15 cellular contexts compared by ENCODE assay signal in genomic region chr7:32618470-32618869, GRCh38.
A peak's percentile ranks its signal among the peaks of the same experiment; 100 is the strongest.
DNase-seq lines count a peak whose midpoint lies in the region; ATAC-seq and TF ChIP-seq lines count a peak whose summit lies in the region.
"Had no signal": no experiment of that assay in that cellular context is flagged by ENCODE, and none has a peak within 500 bp of the region (broad histone marks: within the 10 kb centered on the region; RNA-seq: fewer than 3 reads in every experiment).

No MANE protein-coding gene starts in this region.

- H3K4me3 ChIP-seq in H7 (ENCODE audit: insufficient read depth, low read depth, low read length) (no peak overlapping the region), HUES64 (ENCODE audit: low read length) (no peak overlapping the region), spleen (no peak overlapping the region)

- no peaks in the 10 kb centered on the region for H3K9me3 Mint-ChIP-seq in activated naive CD8-positive, alpha-beta T cell treated with anti-CD3 and anti-CD28 coated beads, Interleukin-2, amount 50 U/mL, for 24 hours
- H3K9me3 Mint-ChIP-seq in activated naive CD8-positive, alpha-beta T cell treated with anti-CD3 and anti-CD28 coated beads for 36 hours: no peaks in the 10 kb centered on the region

- H3K4me1 ChIP-seq in HUES64 (ENCODE audit: insufficient read depth, low read length) (peaks cover 17% of the 10 kb centered on the region), spleen (no peaks in the 10 kb centered on the region)

- H3K4me3 Mint-ChIP-seq in activated naive CD8-positive, alpha-beta T cell treated with anti-CD3 and anti-CD28 coated beads, Interleukin-2, amount 50 U/mL, for 24 hours: no peak overlapping the region
- H3K4me3 Mint-ChIP-seq in activated naive CD8-positive, alpha-beta T cell treated with anti-CD3 and anti-CD28 coated beads for 36 hours: no peak overlapping the region

- no peak for TF ChIP-seq POLR2A in spleen (IDR thresholded peaks at IDR 0.05)

- no peak overlapping the region for H3K9ac ChIP-seq in HUES64 (ENCODE audit: low read depth, low read length)

- H3K27ac ChIP-seq in HUES64 (ENCODE audit: low read depth, low read length) (peak overlapping the region; percentile 28), spleen (peak overlapping the region in 6 of 8 donors; percentile 51 to 67 (median 54))
- H3K27ac ChIP-seq: C4-2B had no signal

- H3K36me3 Mint-ChIP-seq in activated naive CD8-positive, alpha-beta T cell treated with anti-CD3 and anti-CD28 coated beads, Interleukin-2, amount 50 U/mL, for 24 hours (ENCODE audit: low read depth): no peaks in the 10 kb centered on the region
- no peaks in the 10 kb centered on the region for H3K36me3 Mint-ChIP-seq in activated naive CD8-positive, alpha-beta T cell treated with anti-CD3 and anti-CD28 coated beads for 36 hours

- H3K9me3 ChIP-seq in HUES64 (ENCODE audit: insufficient read depth, low read depth, low read length): no peaks in the 10 kb centered on the region
- no peaks in the 10 kb centered on the region for H3K9me3 ChIP-seq in spleen

- peak; percentile 85 for ATAC-seq in activated naive CD8-positive, alpha-beta T cell treated with anti-CD3 and anti-CD28 coated beads, Interleukin-2, amount 50 U/mL, for 24 hours

- TF ChIP-seq CTCF in spleen (IDR thresholded peaks at IDR 0.05 in 8 of 11, conservative IDR thresholded peaks at IDR 0.05 in 3 of 11): no peak

- H3K36me3 ChIP-seq in H7 (replicated peaks; ENCODE audit: control insufficient read depth, insufficient read depth, low read length) (no peaks in the 10 kb centered on the region), HUES64 (ENCODE audit: insufficient read depth, low read length) (no peaks in the 10 kb centered on the region), spleen (no peaks in the 10 kb centered on the region)

- H3K4me1 Mint-ChIP-seq in activated naive CD8-positive, alpha-beta T cell treated with anti-CD3 and anti-CD28 coated beads, Interleukin-2, amount 50 U/mL, for 24 hours: peaks cover 9% of the 10 kb centered on the region
- H3K4me1 Mint-ChIP-seq in activated naive CD8-positive, alpha-beta T cell treated with anti-CD3 and anti-CD28 coated beads for 36 hours: peaks cover 1% of the 10 kb centered on the region

- DNase-seq in activated naive CD8-positive, alpha-beta T cell treated with anti-CD3 and anti-CD28 coated beads, Interleukin-2, amount 50 U/mL, for 24 hours: no peak
- DNase-seq in activated naive CD8-positive, alpha-beta T cell treated with anti-CD3 and anti-CD28 coated beads for 36 hours: no peak
- DNase-seq in H7: peak; percentile 17
- DNase-seq in spleen: no peak
- no peak for DNase-seq in effector CD8-positive, alpha-beta T cell (lab: John Stamatoyannopoulos, UW)
- DNase-seq in NCI-H774 (lab: John Stamatoyannopoulos, UW): no peak
- DNase-seq: AML-193, DND-41, NCI-H1417 treated with DMSO at 0.1 percent for 48 hours, NCI-H1930, NCI-H2171, NCI-H446, NCI-H526 treated with DMSO at 0.1 percent for 48 hours had no signal

- no peaks in the 10 kb centered on the region for H3K27me3 ChIP-seq in H7 (ENCODE audit: control insufficient read depth, insufficient read depth, low read length)
- H3K27me3 ChIP-seq in HUES64 (ENCODE audit: insufficient read depth, low read length): no peaks in the 10 kb centered on the region
- no peaks in the 10 kb centered on the region for H3K27me3 ChIP-seq in spleen (replicated peaks in 1 of 7)

- intact Hi-C loops in spleen (cut with DNase I; ENCODE audit: low total_unique reads): no loop called here

- WGBS in HUES64: 56% methylated on average over 1 of the region's 2 CpGs
- WGBS in spleen, 5 donors: 51 to 63% (median 53%) methylated on average over 2 of the region's 2 CpGs

- no peak overlapping the region for H3K27ac Mint-ChIP-seq in activated naive CD8-positive, alpha-beta T cell treated with anti-CD3 and anti-CD28 coated beads, Interleukin-2, amount 50 U/mL, for 24 hours
- H3K27ac Mint-ChIP-seq in activated naive CD8-positive, alpha-beta T cell treated with anti-CD3 and anti-CD28 coated beads for 36 hours: no peak overlapping the region

- peaks cover 8% of the 10 kb centered on the region for H3K27me3 Mint-ChIP-seq in activated naive CD8-positive, alpha-beta T cell treated with anti-CD3 and anti-CD28 coated beads, Interleukin-2, amount 50 U/mL, for 24 hours
- H3K27me3 Mint-ChIP-seq in activated naive CD8-positive, alpha-beta T cell treated with anti-CD3 and anti-CD28 coated beads for 36 hours: no peaks in the 10 kb centered on the region
